10 cellular contexts compared by ENCODE assay signal in the genomic region with DNA sequence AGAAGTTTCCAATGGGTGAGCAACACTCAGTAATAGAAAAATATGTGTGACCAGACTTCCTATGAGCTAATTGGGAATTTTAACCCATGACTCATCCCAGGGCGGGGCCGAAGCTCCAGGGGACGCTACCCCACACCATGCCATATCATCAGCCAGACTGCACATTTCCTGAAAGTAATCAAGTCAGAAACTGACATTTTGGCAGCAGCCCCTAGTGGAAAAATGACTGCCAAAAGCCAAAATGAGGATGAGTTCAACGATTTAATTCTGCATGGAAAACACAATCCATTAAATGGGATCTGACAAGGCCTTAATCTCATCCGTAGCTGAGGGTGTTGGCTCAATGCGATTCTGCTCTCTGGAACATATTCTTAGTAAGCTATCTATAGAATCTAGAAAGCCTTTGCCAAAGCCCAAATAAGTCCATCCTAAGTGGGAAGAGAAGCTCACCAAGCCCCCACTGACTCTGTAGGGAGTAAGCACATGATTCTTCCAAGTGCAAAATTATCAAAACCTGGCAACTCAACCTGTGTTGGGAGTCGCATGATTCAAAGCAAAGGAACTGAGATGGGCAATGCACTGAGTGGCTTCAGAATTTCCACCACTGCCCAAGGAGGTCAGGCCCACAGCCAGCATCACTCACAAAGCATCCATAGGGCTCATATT.
DNase-seq lines count a peak whose midpoint lies in the region; ATAC-seq and TF ChIP-seq lines count a peak whose summit lies in the region.
"Had no signal": no experiment of that assay in that cellular context is flagged by ENCODE, and none has a peak within 500 bp of the region (broad histone marks: within the 10 kb centered on the region; RNA-seq: fewer than 3 reads in every experiment).

No MANE protein-coding gene starts in this region.

- no peaks in the 10 kb centered on the region for H3K27me3 ChIP-seq in ascending aorta

- peaks cover 0 to 12% of the 10 kb centered on the region in 2 donors for H3K4me1 ChIP-seq in ascending aorta

- peak; percentile 96 for DNase-seq in HCEC 1CT
- DNase-seq in ascending aorta (ENCODE audit: low spot score in 2 of 2), result peak in 1 of 2 donors; percentile 80
- peak; percentile 81 for DNase-seq in left cardiac atrium
- peak; percentile 88 for DNase-seq in stromal cell of bone marrow (ENCODE audit: low read depth)
- DNase-seq in activated naive CD4-positive, alpha-beta T cell treated with anti-CD3 and anti-CD28 coated beads, Interleukin-2, amount 50 U/mL, for 16 hours, result no peak
- no peak for DNase-seq in NCI-H2227 treated with DMSO at 0.1 percent for 48 hours (lab: John Stamatoyannopoulos, UW)
- DNase-seq: NCI-H524; stimulated activated CD4-positive, alpha-beta T cell treated with anti-CD3 and anti-CD28 coated beads, Interleukin-1b, Interleukin-23, amount 100 ng/mL, for 48 hours had no signal

- intact Hi-C loops in ascending aorta (cut with DNase I) (loop anchor here (2.0 kb wide), 1 partner anchor 70 kb away; no protein-coding TSS in a partner anchor), left cardiac atrium (cut with DNase I) (loop anchor here in 1 of 2 donors (10.0 kb wide), 1 partner anchor 288 kb away; no protein-coding TSS in a partner anchor)

- ATAC-seq in left cardiac atrium, result peak; percentile 82 to 93
- no peak for ATAC-seq in GM19328 (IDR thresholded peaks at IDR 0.05; ENCODE audit: unreplicated experiment)
- ATAC-seq in GM18517 (IDR thresholded peaks at IDR 0.05; ENCODE audit: unreplicated experiment), result no peak

- no peaks in the 10 kb centered on the region for H3K36me3 ChIP-seq in ascending aorta

- H3K4me3 ChIP-seq in ascending aorta, result no peak overlapping the region

- peak overlapping the region; percentile 52 to 78 for H3K27ac ChIP-seq in ascending aorta

- TF ChIP-seq CTCF in ascending aorta (IDR thresholded peaks at IDR 0.05), result no peak

- H3K9me3 ChIP-seq in ascending aorta, result no peaks in the 10 kb centered on the region

Comparison
In these comparisons a context has a peak if more than half of its experiments do, and no peak if none do; other contexts are left out.
1. DNase-seq: peak in HCEC 1CT (single experiment), left cardiac atrium (single experiment) and stromal cell of bone marrow (single experiment); none in activated naive CD4-positive, alpha-beta T cell treated with anti-CD3 and anti-CD28 coated beads, Interleukin-2, amount 50 U/mL, for 16 hours (single experiment) and NCI-H2227 treated with DMSO at 0.1 percent for 48 hours (single experiment).
2. ATAC-seq: peak in left cardiac atrium (2 of 2); none in GM19328 (single experiment) and GM18517 (single experiment).